1 cellular context compared by ENCODE assay signal in genomic region chr16:10918294-10919002, GRCh38.
A peak's percentile ranks its signal among the peaks of the same experiment; 100 is the strongest.
TF ChIP-seq lines count a peak whose summit lies in the region.

No MANE protein-coding gene starts in this region.

TF ChIP-seq in IMR-90, 13 proteins besides CTCF, POLR2A, EP300 and RAD21 (continued from another document):
- no peak for TF ChIP-seq RFX5 (IDR thresholded peaks at IDR 0.05; ENCODE audit: low read depth, low read length)
- TF ChIP-seq SMC3 (IDR thresholded peaks at IDR 0.05; ENCODE audit: low read depth, low read length), result peak; percentile 77
- no peak for TF ChIP-seq MXI1 (IDR thresholded peaks at IDR 0.05; ENCODE audit: borderline replicate concordance, low read depth, low read length)
- no peak for TF ChIP-seq MAZ (IDR thresholded peaks at IDR 0.05; ENCODE audit: borderline replicate concordance, low read depth, low read length)
- TF ChIP-seq RCOR1 (IDR thresholded peaks at IDR 0.05; ENCODE audit: insufficient replicate concordance, low read length), result no peak
